In the genomic region with DNA sequence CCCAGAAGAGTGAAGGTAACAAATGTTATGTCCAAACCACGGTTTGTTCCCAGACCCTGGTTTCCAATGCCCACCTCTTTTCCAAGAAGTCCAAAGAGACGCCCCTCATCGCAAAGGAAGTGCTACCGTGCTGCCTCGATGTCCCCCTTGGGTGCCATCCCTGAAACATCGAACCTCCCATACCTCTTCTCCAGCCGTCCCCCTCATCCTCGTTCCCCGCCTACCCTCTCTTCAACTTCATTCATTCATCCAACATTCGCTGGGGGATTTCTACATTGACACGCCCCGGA, we compare ENCODE assay signal across 8 cellular contexts. TPM values are rescaled to one million over a fixed set of nuclear protein-coding genes. Genes with fewer than 3 reads are reported as not detected.
A peak's percentile ranks its signal among the peaks of the same experiment; 100 is the strongest.
DNase-seq lines count a peak whose midpoint lies in the region; ATAC-seq and TF ChIP-seq lines count a peak whose summit lies in the region.

No MANE protein-coding gene starts in this region.

- H3K4me1 Mint-ChIP-seq in stimulated activated naive CD8-positive, alpha-beta T cell treated with anti-CD3 and anti-CD28 coated beads, Interleukin-15, amount 100 ng/mL, for 72 hours = peaks cover 46% of the 10 kb centered on the region

- H3F3A ChIP-seq in SK-N-SH (replicated peaks; ENCODE audit: insufficient read depth) = peaks cover 13% of the 10 kb centered on the region
- peaks cover 11% of the 10 kb centered on the region; the same call in 1 of the 2 replicates for H3F3A ChIP-seq in SU-DHL-6 (ENCODE audit: insufficient read depth)

- H3K4me2 ChIP-seq in SK-N-SH = peak overlapping the region; percentile 98
- H3K4me2 ChIP-seq in SU-DHL-6 (ENCODE audit: low read depth, low read length, poor library complexity, severe bottlenecking) = peak overlapping the region; percentile 72
- peak overlapping the region; percentile 84 for H3K4me2 ChIP-seq in hepatocyte

- peak overlapping the region; percentile 93 to 100 for H3K4me3 Mint-ChIP-seq in stimulated activated naive CD8-positive, alpha-beta T cell treated with anti-CD3 and anti-CD28 coated beads, Interleukin-15, amount 100 ng/mL, for 72 hours

- CTCF ChIA-PET in SK-N-SH (lab: Yijun Ruan, JAX) = interaction anchor here (1.2 to 4.5 kb wide), 3 partner anchors 13 to 142 kb away, joined by 3 to 24 read pairs (median 3); a partner anchor contains a TSS

- no peak for TF ChIP-seq RAD21 in SK-N-SH (IDR thresholded peaks at IDR 0.05; ENCODE audit: low read length)

- no peaks in the 10 kb centered on the region for H3K9me3 Mint-ChIP-seq in stimulated activated naive CD8-positive, alpha-beta T cell treated with anti-CD3 and anti-CD28 coated beads, Interleukin-15, amount 100 ng/mL, for 72 hours

- TF ChIP-seq CTCF in SK-N-SH (IDR thresholded peaks at IDR 0.05) (no peak), SU-DHL-6 (IDR thresholded peaks at IDR 0.05; ENCODE audit: insufficient read depth, low read length, poor library complexity, severe bottlenecking) (no peak), hepatocyte (IDR thresholded peaks at IDR 0.05; ENCODE audit: poor library complexity) (no peak)

- no peaks in the 10 kb centered on the region for H3K27me3 ChIP-seq in SK-N-SH (ENCODE audit: insufficient read depth)
- no peaks in the 10 kb centered on the region for H3K27me3 ChIP-seq in SU-DHL-6 (ENCODE audit: low read length)
- H3K27me3 ChIP-seq in hepatocyte = no peaks in the 10 kb centered on the region

- H2AFZ ChIP-seq in SK-N-SH (ENCODE audit: low read depth) (peak overlapping the region; percentile 89), SU-DHL-6 (ENCODE audit: low read depth, low read length, severe bottlenecking) (peak overlapping the region; percentile 62), hepatocyte (peak overlapping the region; percentile 64)

- no peaks in the 10 kb centered on the region for H3K9me2 ChIP-seq in SK-N-SH
- H3K9me2 ChIP-seq in SU-DHL-6 (replicated peaks; ENCODE audit: insufficient read depth, low read length) = no peaks in the 10 kb centered on the region
- H3K9me2 ChIP-seq in hepatocyte (replicated peaks; ENCODE audit: insufficient read depth) = no peaks in the 10 kb centered on the region

- H3K4me3 ChIP-seq in SK-N-SH (ENCODE audit: low read depth in 2 of 2, low read length in 1 of 2) (peak overlapping the region; percentile 64 to 86), SU-DHL-6 (ENCODE audit: insufficient read depth, low read length, poor library complexity, severe bottlenecking) (peak overlapping the region; percentile 80), hepatocyte (peak overlapping the region; percentile 46)

- no peaks in the 10 kb centered on the region for H4K20me1 ChIP-seq in SK-N-SH (ENCODE audit: insufficient read depth)
- H4K20me1 ChIP-seq in SU-DHL-6 (ENCODE audit: low read depth, low read length) = no peaks in the 10 kb centered on the region
- no peaks in the 10 kb centered on the region for H4K20me1 ChIP-seq in hepatocyte (ENCODE audit: insufficient read depth, poor library complexity, severe bottlenecking)

- no peak for TF ChIP-seq EP300 in SK-N-SH (IDR thresholded peaks at IDR 0.05; ENCODE audit: borderline replicate concordance in 1 of 2, low read depth in 1 of 2, low read length in 1 of 2)

- intact Hi-C loops in posterior cingulate gyrus (cut with DNase I) = no loop called here

- 2% methylated on average over 12 of the region's 12 CpGs for WGBS in SK-N-SH (ENCODE audit: low lambda C conversion rate)
- 16% methylated on average over 12 of the region's 12 CpGs for WGBS in hepatocyte (ENCODE audit: low lambda C conversion rate, missing lambda C conversion rate)

- H3K9ac ChIP-seq in SK-N-SH (peak overlapping the region; percentile 84), SU-DHL-6 (ENCODE audit: low read length) (peak overlapping the region; percentile 82)

- POLR2A ChIA-PET in SK-N-SH (lab: Yijun Ruan, JAX) = no interaction called here

- DNase-seq in SK-N-SH (no peak), hepatocyte (ENCODE audit: low spot score) (no peak), ACHN (no peak), epidermal melanocyte (ENCODE audit: insufficient read length, low spot score) (no peak), posterior cingulate gyrus (no peak)
- no peak for DNase-seq in stimulated activated naive CD8-positive, alpha-beta T cell treated with anti-CD3 and anti-CD28 coated beads, Interleukin-15, amount 100 ng/mL, for 72 hours

- peak overlapping the region; percentile 98 to 100 for H3K27ac Mint-ChIP-seq in stimulated activated naive CD8-positive, alpha-beta T cell treated with anti-CD3 and anti-CD28 coated beads, Interleukin-15, amount 100 ng/mL, for 72 hours

- in situ Hi-C loops in ACHN (cut with HindIII; ENCODE audit: low pct_ligation_motif_present, low pct_unique_long_range_greater_than_20kb, low sequenced_read_pairs) = no loop called here

- H3K27ac ChIP-seq in SK-N-SH (ENCODE audit: low read depth in 2 of 2, low read length in 1 of 2) (peak overlapping the region; percentile 47 to 67; a peak in 3 of 4 replicates), SU-DHL-6 (ENCODE audit: low read depth, low read length) (peak overlapping the region; percentile 56), hepatocyte (peak overlapping the region; percentile 67)

- H3K79me2 ChIP-seq in SK-N-SH (ENCODE audit: insufficient read depth) (peaks cover 20% of the 10 kb centered on the region; the same call in 1 of the 2 replicates), SU-DHL-6 (ENCODE audit: insufficient read depth, low read length) (peaks cover 31% of the 10 kb centered on the region), hepatocyte (no peaks in the 10 kb centered on the region)

- H3K36me3 ChIP-seq in SK-N-SH (replicated peaks in 1 of 2; ENCODE audit: control insufficient read depth in 1 of 2, insufficient read depth in 2 of 2, low read length in 1 of 2) (peaks cover 3% of the 10 kb centered on the region in 2 experiments), SU-DHL-6 (ENCODE audit: low read length) (peaks cover 10% of the 10 kb centered on the region; the same call in 1 of the 2 replicates), hepatocyte (replicated peaks; ENCODE audit: insufficient read depth, low read depth) (no peaks in the 10 kb centered on the region)

- H3K27me3 Mint-ChIP-seq in stimulated activated naive CD8-positive, alpha-beta T cell treated with anti-CD3 and anti-CD28 coated beads, Interleukin-15, amount 100 ng/mL, for 72 hours = no peaks in the 10 kb centered on the region

- H3K4me1 ChIP-seq in SK-N-SH (ENCODE audit: control insufficient read depth in 1 of 2, insufficient read depth in 2 of 2, low read depth in 1 of 2, low read length in 1 of 2) = peaks cover 0 to 3% of the 10 kb centered on the region in 2 experiments; a peak in 1 of 4 replicates
- no peaks in the 10 kb centered on the region for H3K4me1 ChIP-seq in hepatocyte (ENCODE audit: insufficient read depth)

- H3K9me3 ChIP-seq in SK-N-SH (no peaks in the 10 kb centered on the region), SU-DHL-6 (ENCODE audit: insufficient read depth, low read length) (no peaks in the 10 kb centered on the region), hepatocyte (ENCODE audit: low read depth) (no peaks in the 10 kb centered on the region)

- no peak for ATAC-seq in SK-N-SH treated with all-trans-retinoic acid at 6 μM for 48 hours
- ATAC-seq in stimulated activated naive CD8-positive, alpha-beta T cell treated with anti-CD3 and anti-CD28 coated beads, Interleukin-15, amount 100 ng/mL, for 72 hours = no peak

TF ChIP-seq in SK-N-SH, 30 proteins besides CTCF, POLR2A, EP300 and RAD21 (continues in another document):
- TF ChIP-seq GATA2 (CRISPR knock-in tag; IDR thresholded peaks at IDR 0.05) (no peak), MEF2A (IDR thresholded peaks at IDR 0.05; ENCODE audit: borderline replicate concordance, low read depth) (no peak), JUND (IDR thresholded peaks at IDR 0.05) (no peak), EZH2phosphoT487 (IDR thresholded peaks at IDR 0.05; ENCODE audit: borderline replicate concordance, low read depth) (no peak)

TF ChIP-seq in SK-N-SH treated with all-trans-retinoic acid at 6 μM for 48 hours, 23 proteins besides CTCF, POLR2A, EP300 and RAD21:
- TF ChIP-seq, protein P1, sequence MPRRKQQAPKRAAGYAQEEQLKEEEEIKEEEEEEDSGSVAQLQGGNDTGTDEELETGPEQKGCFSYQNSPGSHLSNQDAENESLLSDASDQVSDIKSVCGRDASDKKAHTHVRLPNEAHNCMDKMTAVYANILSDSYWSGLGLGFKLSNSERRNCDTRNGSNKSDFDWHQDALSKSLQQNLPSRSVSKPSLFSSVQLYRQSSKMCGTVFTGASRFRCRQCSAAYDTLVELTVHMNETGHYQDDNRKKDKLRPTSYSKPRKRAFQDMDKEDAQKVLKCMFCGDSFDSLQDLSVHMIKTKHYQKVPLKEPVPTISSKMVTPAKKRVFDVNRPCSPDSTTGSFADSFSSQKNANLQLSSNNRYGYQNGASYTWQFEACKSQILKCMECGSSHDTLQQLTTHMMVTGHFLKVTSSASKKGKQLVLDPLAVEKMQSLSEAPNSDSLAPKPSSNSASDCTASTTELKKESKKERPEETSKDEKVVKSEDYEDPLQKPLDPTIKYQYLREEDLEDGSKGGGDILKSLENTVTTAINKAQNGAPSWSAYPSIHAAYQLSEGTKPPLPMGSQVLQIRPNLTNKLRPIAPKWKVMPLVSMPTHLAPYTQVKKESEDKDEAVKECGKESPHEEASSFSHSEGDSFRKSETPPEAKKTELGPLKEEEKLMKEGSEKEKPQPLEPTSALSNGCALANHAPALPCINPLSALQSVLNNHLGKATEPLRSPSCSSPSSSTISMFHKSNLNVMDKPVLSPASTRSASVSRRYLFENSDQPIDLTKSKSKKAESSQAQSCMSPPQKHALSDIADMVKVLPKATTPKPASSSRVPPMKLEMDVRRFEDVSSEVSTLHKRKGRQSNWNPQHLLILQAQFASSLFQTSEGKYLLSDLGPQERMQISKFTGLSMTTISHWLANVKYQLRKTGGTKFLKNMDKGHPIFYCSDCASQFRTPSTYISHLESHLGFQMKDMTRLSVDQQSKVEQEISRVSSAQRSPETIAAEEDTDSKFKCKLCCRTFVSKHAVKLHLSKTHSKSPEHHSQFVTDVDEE (CRISPR knock-in tag; IDR thresholded peaks at IDR 0.05) = no peak
- no peak for TF ChIP-seq ZNF70 (CRISPR knock-in tag; IDR thresholded peaks at IDR 0.05)
- no peak for TF ChIP-seq ZFP30 (CRISPR knock-in tag; IDR thresholded peaks at IDR 0.05)
- no peak for TF ChIP-seq CSDC2 (CRISPR knock-in tag; IDR thresholded peaks at IDR 0.05)
- TF ChIP-seq SNAI2 (CRISPR knock-in tag; IDR thresholded peaks at IDR 0.05) = no peak
- TF ChIP-seq OSR1 (CRISPR knock-in tag; IDR thresholded peaks at IDR 0.05) = no peak
- no peak for TF ChIP-seq ISL1 (CRISPR knock-in tag; IDR thresholded peaks at IDR 0.05)
- no peak for TF ChIP-seq GLIS3 (CRISPR knock-in tag; IDR thresholded peaks at IDR 0.05)
TF ChIP-seq in SK-N-SH treated with all-trans-retinoic acid at 6 μM for 48 hours: peak in this region for 0.

RNA-seq across cellular contexts. Expression of a gene that starts 0.5 kb away (rescaled TPM):
- polyA plus RNA-seq in SK-N-SH (2012; rRNA removed) = 5.7 and 6.0 TPM in 2 replicates
- polyA plus RNA-seq in SK-N-SH (2012; cell fraction: cytosol; rRNA removed) = 9.1 and 12.9 TPM in 2 replicates
- polyA plus RNA-seq in SK-N-SH (2012; cell fraction: nucleus; rRNA removed) = 2.7 and 4.6 TPM in 2 replicates
- 5.4 and 6.2 TPM in 2 replicates for total RNA-seq in hepatocyte
- 6.4 and 7.2 TPM in 2 replicates for polyA plus RNA-seq in hepatocyte

RNA-seq across cellular contexts. Expression of a gene that starts 30.7 kb away (rescaled TPM):
- polyA plus RNA-seq in SK-N-SH (2012; rRNA removed) = 21.8 and 25.5 TPM in 2 replicates
- 28.9 and 31.6 TPM in 2 replicates for polyA plus RNA-seq in SK-N-SH (2012; cell fraction: cytosol; rRNA removed)
- 18.6 and 23.6 TPM in 2 replicates for polyA plus RNA-seq in SK-N-SH (2012; cell fraction: nucleus; rRNA removed)
- 20.1 and 23.7 TPM in 2 replicates for total RNA-seq in hepatocyte
- polyA plus RNA-seq in hepatocyte = 37.6 and 46.3 TPM in 2 replicates
